Comparison of ENCODE assay signal across 8 cellular contexts in the genomic region with DNA sequence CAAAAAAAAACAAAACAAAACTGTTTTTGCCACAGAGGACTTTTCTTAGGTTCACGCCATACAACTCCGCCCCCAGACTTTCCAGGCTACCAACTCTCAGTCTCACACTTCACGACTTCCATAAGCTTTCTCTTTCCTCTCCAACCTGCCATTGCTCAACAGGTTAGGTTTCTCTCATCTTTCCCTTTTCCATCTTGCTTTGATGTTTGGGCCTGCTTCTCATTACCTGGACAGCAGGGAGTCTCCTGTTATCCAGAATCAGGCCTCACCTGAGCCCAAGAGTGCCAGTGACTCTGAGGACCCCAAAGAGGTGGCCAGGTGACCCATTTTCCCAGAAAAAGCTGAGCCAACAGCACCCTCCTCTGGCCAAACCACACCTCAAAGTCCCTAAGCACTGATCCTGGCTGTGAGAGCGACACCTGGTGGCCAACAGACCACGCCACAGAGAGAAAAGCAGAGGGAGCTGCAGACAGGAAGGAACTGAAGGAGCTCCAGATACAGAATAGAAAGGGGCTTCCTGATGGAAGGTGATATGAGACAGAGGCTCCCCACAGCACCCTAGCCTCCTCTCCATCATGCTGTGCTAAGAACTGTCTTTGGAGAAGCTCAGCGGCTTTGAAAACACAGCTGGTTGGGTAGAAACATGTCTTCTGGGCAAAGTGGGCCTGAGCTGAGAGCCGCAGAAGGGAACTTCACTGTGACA. TPM values are rescaled to one million over a fixed set of nuclear protein-coding genes. Genes with fewer than 3 reads are reported as not detected.
A peak's percentile ranks its signal among the peaks of the same experiment; 100 is the strongest.
DNase-seq lines count a peak whose midpoint lies in the region; ATAC-seq and TF ChIP-seq lines count a peak whose summit lies in the region.

No MANE protein-coding gene starts in this region.

- TF ChIP-seq CTCF in PC-3 (conservative IDR thresholded peaks at IDR 0.05; ENCODE audit: low read depth, low read length) (peak; percentile 100), esophagus squamous epithelium (IDR thresholded peaks at IDR 0.05) (peak; percentile 99 to 100 (median 100))

- 22 to 31% methylated on average over 7 of the region's 7 CpGs for WGBS in esophagus squamous epithelium, 2 donors

- POLR2A ChIA-PET in PC-3 (lab: Charles Lee; ENCODE audit: unreplicated experiment), result interaction anchor here (0.6 to 0.8 kb wide), 2 partner anchors 35 to 205 kb away, joined by 3 to 4 read pairs; no protein-coding TSS in a partner anchor

- DNase-seq in Caki2 (ENCODE audit: low read depth), result peak; percentile 72
- peak; percentile 87 for DNase-seq in HT-29 (ENCODE audit: low spot score)
- DNase-seq in PC-3, result peak; percentile 88
- peak; percentile 75 for DNase-seq in activated T-cell treated with anti-CD3 and anti-CD28 coated beads for 48 hours (ENCODE audit: low read depth)
- no peak for DNase-seq in esophagus squamous epithelium (lab: John Stamatoyannopoulos, UW)
- peak; percentile 79 for DNase-seq in naive B cell
- peak; percentile 70 to 74 for DNase-seq in stimulated activated CD8-positive, alpha-beta memory T cell treated with anti-CD3 and anti-CD28 coated beads, Interleukin-7, amount 100 ng/mL, for 4 hours (ENCODE audit: low read depth in 2 of 2)

- H3K4me3 ChIP-seq in PC-3 (ENCODE audit: low read length) (no peak overlapping the region), esophagus squamous epithelium (no peak overlapping the region)

- ATAC-seq in PC-3 (peak; percentile 50), naive B cell (ENCODE audit: low read depth in 2 of 2) (peak; percentile 12 to 30), HG03280 (IDR thresholded peaks at IDR 0.05; ENCODE audit: unreplicated experiment) (no peak)

- H3K27me3 ChIP-seq in PC-3 (ENCODE audit: low read length) (no peaks in the 10 kb centered on the region), esophagus squamous epithelium (no peaks in the 10 kb centered on the region)

- CTCF ChIA-PET in PC-3 (lab: Charles Lee), result interaction anchor here (0.5 to 2.3 kb wide), 43 partner anchors 9 to 555 kb away, joined by 3 to 222 read pairs (median 5); partner anchors contain the start of genes ATRIP, PFKFB4 and ZNF589

- no peak overlapping the region for H3K4me3 Mint-ChIP-seq in naive B cell

- no peak overlapping the region for H3K4me2 ChIP-seq in PC-3 (ENCODE audit: low read length)

- no peak overlapping the region for H3K9ac ChIP-seq in PC-3 (ENCODE audit: low read length)

- peaks cover 0 to 1% (median 0%) of the 10 kb centered on the region in 3 donors for H3K27me3 Mint-ChIP-seq in naive B cell

- H3K4me1 ChIP-seq in PC-3 (ENCODE audit: insufficient read depth, low read length) (peaks cover 9% of the 10 kb centered on the region), esophagus squamous epithelium (peaks cover 45 to 74% (median 60%) of the 10 kb centered on the region in 3 donors)

- H3K9me3 ChIP-seq in PC-3 (ENCODE audit: low read length) (no peaks in the 10 kb centered on the region), esophagus squamous epithelium (no peaks in the 10 kb centered on the region)

- no TSS peak for BruUV-seq in PC-3 (replicated peaks; lab: Mats Ljungman, UMichigan)

- H3K4me1 Mint-ChIP-seq in naive B cell, result peaks cover 27 to 40% (median 35%) of the 10 kb centered on the region in 3 donors

- no peaks in the 10 kb centered on the region for H3F3A ChIP-seq in PC-3 (ENCODE audit: low read length, unreplicated experiment)

- H3K9me2 ChIP-seq in PC-3 (replicated peaks; ENCODE audit: low read length), result no peaks in the 10 kb centered on the region

- H3K36me3 Mint-ChIP-seq in naive B cell, result no peaks in the 10 kb centered on the region

- intact Hi-C loops in PC-3 (cut with micrococcal nuclease) (loop anchor here (1.0 kb wide), 4 partner anchors 35 to 242 kb away; no protein-coding TSS in a partner anchor), esophagus squamous epithelium (cut with DNase I) (loop anchor here (2.0 to 5.0 kb wide), 3 partner anchors 37 to 244 kb away; no protein-coding TSS in a partner anchor)

- no peak for TF ChIP-seq POLR2A in esophagus squamous epithelium (IDR thresholded peaks at IDR 0.05)

- H2AFZ ChIP-seq in PC-3 (ENCODE audit: low read length), result no peak overlapping the region

- no peaks in the 10 kb centered on the region for H3K9me3 Mint-ChIP-seq in naive B cell

- H3K79me2 ChIP-seq in PC-3 (ENCODE audit: low read length), result peaks cover 26% of the 10 kb centered on the region

- H4K20me1 ChIP-seq in PC-3 (ENCODE audit: low read length), result no peaks in the 10 kb centered on the region

- no peak overlapping the region for H3K27ac ChIP-seq in PC-3 (ENCODE audit: low read length)
- peak overlapping the region; percentile 95 to 98 (median 96) for H3K27ac ChIP-seq in esophagus squamous epithelium

- in situ Hi-C loops in Caki2 (cut with HindIII; ENCODE audit: low pct_unique_long_range_greater_than_20kb, low sequenced_read_pairs), result no loop called here

- no peak overlapping the region for H3K27ac Mint-ChIP-seq in naive B cell

- peaks cover 13% of the 10 kb centered on the region for H3K36me3 ChIP-seq in PC-3 (ENCODE audit: low read depth, low read length)
- H3K36me3 ChIP-seq in esophagus squamous epithelium, result peaks cover 0 to 11% (median 0%) of the 10 kb centered on the region in 3 donors

RNA-seq across cellular contexts. Expression of gene CCDC51, which starts 4.0 kb away (rescaled TPM):
- 49.6 and 59.3 TPM in 2 replicates for total RNA-seq in Caki2 (2014; rRNA removed; shearing (Covaris generic); ENCODE audit: low replicate concordance)
- 19.1 and 24.3 TPM in 2 replicates for total RNA-seq in HT-29 (2014; rRNA removed; shearing (Covaris generic))
- 27.8 and 30.9 TPM in 2 replicates for total RNA-seq in PC-3 (2014; rRNA removed)
- total RNA-seq in esophagus squamous epithelium, result 10 to 100 TPM; 15.1 to 31.3 (median 18.2) TPM
- 10 to 100 TPM in 3 of 6 donors, 1 to 10 TPM in 3; 4.1 to 14.8 (median 9.5) TPM for polyA plus RNA-seq in naive B cell (ENCODE audit: low read depth in 6 of 6)

RNA-seq across cellular contexts. Expression of gene TMA7, which starts 4.1 kb away (rescaled TPM):
- 418 and 765 TPM in 2 replicates for total RNA-seq in Caki2 (2014; rRNA removed; shearing (Covaris generic); ENCODE audit: low replicate concordance)
- total RNA-seq in HT-29 (2014; rRNA removed; shearing (Covaris generic)), result 173 and 180 TPM in 2 replicates
- total RNA-seq in PC-3 (2014; rRNA removed), result 517 and 618 TPM in 2 replicates
- total RNA-seq in esophagus squamous epithelium, result 100 to 1,000 TPM; 293 to 431 (median 357) TPM
- 100 to 1,000 TPM; 433 to 593 (median 531) TPM for polyA plus RNA-seq in naive B cell (ENCODE audit: low read depth in 6 of 6)

RNA-seq across cellular contexts. Expression of gene PLXNB1, which starts 6.0 kb away (rescaled TPM):
- 17.8 and 24.8 TPM in 2 replicates for total RNA-seq in Caki2 (2014; rRNA removed; shearing (Covaris generic); ENCODE audit: low replicate concordance)
- total RNA-seq in HT-29 (2014; rRNA removed; shearing (Covaris generic)), result 194 and 209 TPM in 2 replicates
- total RNA-seq in PC-3 (2014; rRNA removed) (31.8 and 35.4 TPM in 2 replicates), esophagus squamous epithelium (100 to 1,000 TPM in 3 of 4 donors, 10 to 100 TPM in 1; 57.7 to 215 (median 128) TPM)
- polyA plus RNA-seq in naive B cell (ENCODE audit: low read depth in 6 of 6), result under 1 TPM in 2 of 6 donors, not detected in 4; 0.03 to 0.37 TPM

RNA-seq across cellular contexts. Expression of gene ATRIP, which starts 10.6 kb away (rescaled TPM):
- total RNA-seq in Caki2 (2014; rRNA removed; shearing (Covaris generic); ENCODE audit: low replicate concordance), result 1.6 and 4.0 TPM in 2 replicates
- total RNA-seq in HT-29 (2014; rRNA removed; shearing (Covaris generic)), result 6.7 and 7.7 TPM in 2 replicates
- total RNA-seq in PC-3 (2014; rRNA removed) (13.9 and 16.1 TPM in 2 replicates), esophagus squamous epithelium (1 to 10 TPM; 4.8 to 8.9 (median 7.1) TPM)
- polyA plus RNA-seq in naive B cell (ENCODE audit: low read depth in 6 of 6), result 10 to 100 TPM in 1 of 6 donors, 1 to 10 TPM in 5; 7.4 to 11.9 (median 7.7) TPM
